24 cellular contexts compared by ENCODE assay signal in genomic region chr11:74846770-74847169, GRCh38.
DNase-seq lines count a peak whose midpoint lies in the region; ATAC-seq, FAIRE-seq and TF ChIP-seq lines count a peak whose summit lies in the region.
"Had no signal": no experiment of that assay in that cellular context is flagged by ENCODE, and none has a peak within 500 bp of the region (broad histone marks: within the 10 kb centered on the region; RNA-seq: fewer than 3 reads in every experiment).

No MANE protein-coding gene starts in this region.

- peak; percentile 79 for FAIRE-seq in endothelial cell of umbilical vein (lab: Jason Lieb, UNC)
- FAIRE-seq in RCC 7860 (lab: Jason Lieb, UNC), result no peak
- FAIRE-seq: A204.1, endometrium, islet of Langerhans had no signal

- H3K36me3 Mint-ChIP-seq in stimulated activated effector memory CD8-positive, alpha-beta T cell treated with anti-CD3 and anti-CD28 coated beads, Interleukin-12 subunit alpha, Interleukin-12 subunit beta, amount 100 ng/mL, for 72 hours, result peaks cover 42% of the 10 kb centered on the region

- DNase-seq in cardiac muscle cell (ENCODE audit: low read depth in 1 of 2, low spot score in 1 of 2) (no peak), cardiac septum (ENCODE audit: low spot score) (no peak), endothelial cell of umbilical vein (ENCODE audit: low read depth, low spot score) (peak; percentile 78), DMS 273 treated with DMSO at 0.1 percent for 48 hours (lab: John Stamatoyannopoulos, UW) (no peak), RCC 7860 (ENCODE audit: low spot score) (no peak), upper lobe of right lung (no peak)
- no peak for DNase-seq in stimulated activated effector memory CD8-positive, alpha-beta T cell treated with anti-CD3 and anti-CD28 coated beads, Interleukin-12 subunit alpha, Interleukin-12 subunit beta, amount 100 ng/mL, for 72 hours (ENCODE audit: low spot score in 2 of 2)
- DNase-seq: activated CD4-positive, alpha-beta T cell treated with anti-CD3 and anti-CD28 coated beads, Interleukin-2, amount 10 ng/mL, durations not matched to agents 24 days and 14 days; activated naive CD4-positive, alpha-beta T cell; activated T-cell treated with anti-CD3 and anti-CD28 coated beads, Interleukin-2, amount 50 U/mL, for 24 hours; DND-41; left lung; mesendoderm; NCI-H1436 treated with DMSO at 0.1 percent for 48 hours; NCI-H446; occipital lobe had no signal

- no peaks in the 10 kb centered on the region for H3K9me1 ChIP-seq in endothelial cell of umbilical vein (replicated peaks; ENCODE audit: control insufficient read depth, extremely low read depth, insufficient read depth, low read length)

- no peaks in the 10 kb centered on the region for H3K9me3 Mint-ChIP-seq in stimulated activated effector memory CD8-positive, alpha-beta T cell treated with anti-CD3 and anti-CD28 coated beads, Interleukin-12 subunit alpha, Interleukin-12 subunit beta, amount 100 ng/mL, for 72 hours
- H3K9me3 Mint-ChIP-seq: activated CD4-positive, alpha-beta T cell treated with anti-CD3 and anti-CD28 coated beads, Interleukin-2, amount 10 ng/mL, durations not matched to agents 24 days and 14 days; activated T-cell treated with anti-CD3 and anti-CD28 coated beads, Interleukin-2, amount 50 U/mL, for 24 hours; stimulated activated naive CD8-positive, alpha-beta T cell treated with anti-CD3 and anti-CD28 coated beads, Interleukin-15, Interleukin-2, amounts not matched to agents 100 ng/mL and 50 ng/mL, for 24 hours had no signal

- H3K27me3 ChIP-seq in cardiac muscle cell (no peaks in the 10 kb centered on the region), endothelial cell of umbilical vein (ENCODE audit: control insufficient read depth in 2 of 2, insufficient read depth in 2 of 2, low read length in 2 of 2) (no peaks in the 10 kb centered on the region), upper lobe of right lung (no peaks in the 10 kb centered on the region)
- H3K27me3 ChIP-seq: breast epithelium, left lung had no signal

- peaks cover 16% of the 10 kb centered on the region for H3K4me1 Mint-ChIP-seq in stimulated activated effector memory CD8-positive, alpha-beta T cell treated with anti-CD3 and anti-CD28 coated beads, Interleukin-12 subunit alpha, Interleukin-12 subunit beta, amount 100 ng/mL, for 72 hours

- dilution Hi-C loops in endothelial cell of umbilical vein (cut with MboI; ENCODE audit: extremely low pct_ligation_motif_present, low sequenced_read_pairs), result no loop called here

- H3K79me2 ChIP-seq in endothelial cell of umbilical vein (ENCODE audit: control insufficient read depth, insufficient read depth, low read length), result no peaks in the 10 kb centered on the region

- H3K4me1 ChIP-seq in cardiac muscle cell (ENCODE audit: low read depth), result no peaks in the 10 kb centered on the region
- peaks cover 12% of the 10 kb centered on the region for H3K4me1 ChIP-seq in endothelial cell of umbilical vein (ENCODE audit: control insufficient read depth, extremely low read depth, insufficient read depth, low read length)
- no peaks in the 10 kb centered on the region for H3K4me1 ChIP-seq in upper lobe of right lung
- H3K4me1 ChIP-seq: breast epithelium, left lung had no signal

- TF ChIP-seq CTCF in cardiac muscle cell (IDR thresholded peaks at IDR 0.05; ENCODE audit: low read depth, low read length) (peak; percentile 16), WI38 (IDR thresholded peaks at IDR 0.05; ENCODE audit: low read depth, low read length) (0 out of 2 replicates have a peak, but pooled peaks have one; percentile 6), endothelial cell of umbilical vein (IDR thresholded peaks at IDR 0.05; ENCODE audit: extremely low read depth in 1 of 2, insufficient read depth in 1 of 2, low read depth in 1 of 2, low read length in 2 of 2) (peak in 1 of 2 donors; percentile 32), upper lobe of right lung (IDR thresholded peaks at IDR 0.05) (no peak)

- POLR2A ChIA-PET in endothelial cell of umbilical vein (lab: Charles Lee), result interaction anchor here (0.6 to 0.7 kb wide), 2 partner anchors 12 to 55 kb away, joined by 3 to 7 read pairs; no protein-coding TSS in a partner anchor

- H3K27ac ChIP-seq in cardiac muscle cell, result no peak overlapping the region
- no peak overlapping the region for H3K27ac ChIP-seq in endothelial cell of umbilical vein (ENCODE audit: insufficient read depth, low read depth, low read length)
- H3K27ac ChIP-seq in upper lobe of right lung, result no peak overlapping the region
- H3K27ac ChIP-seq: breast epithelium, left lung, skin epidermis had no signal

- H3K9me3 ChIP-seq in cardiac muscle cell (ENCODE audit: low read depth), result no peaks in the 10 kb centered on the region
- no peaks in the 10 kb centered on the region for H3K9me3 ChIP-seq in endothelial cell of umbilical vein (replicated peaks; ENCODE audit: control insufficient read depth, insufficient read depth, low read length)
- no peaks in the 10 kb centered on the region for H3K9me3 ChIP-seq in upper lobe of right lung
- H3K9me3 ChIP-seq: breast epithelium, left lung had no signal

- intact Hi-C loops in cardiac septum (cut with DNase I) (no loop called here), endothelial cell of umbilical vein (cut with micrococcal nuclease) (no loop called here), upper lobe of right lung (cut with DNase I) (no loop called here)

- no peak for TF ChIP-seq POLR2A in endothelial cell of umbilical vein (IDR thresholded peaks at IDR 0.05; ENCODE audit: low read depth, low read length)

- H3K36me3 ChIP-seq in cardiac muscle cell (peaks cover 30% of the 10 kb centered on the region), endothelial cell of umbilical vein (ENCODE audit: control insufficient read depth in 2 of 2, extremely low read depth in 1 of 2, insufficient read depth in 2 of 2, low read length in 2 of 2) (peaks cover 5 to 23% of the 10 kb centered on the region in 2 experiments), upper lobe of right lung (peaks cover 30% of the 10 kb centered on the region)

- H4K20me1 ChIP-seq in endothelial cell of umbilical vein (replicated peaks; ENCODE audit: control insufficient read depth, extremely low read depth, insufficient read depth, low read length), result no peaks in the 10 kb centered on the region

- no peak overlapping the region for H3K4me2 ChIP-seq in endothelial cell of umbilical vein (ENCODE audit: insufficient read depth, low read length)

- CTCF ChIA-PET in endothelial cell of umbilical vein (lab: Charles Lee), result interaction anchor here (0.6 to 1.7 kb wide), 15 partner anchors 9 to 354 kb away, joined by 3 to 11 read pairs (median 5); no protein-coding TSS in a partner anchor

- H3K9ac ChIP-seq in endothelial cell of umbilical vein (replicated peaks; ENCODE audit: extremely low read depth, insufficient read depth, low read length), result no peak overlapping the region

- no peak overlapping the region for H2AFZ ChIP-seq in endothelial cell of umbilical vein (ENCODE audit: low read depth, low read length)

- H3K4me3 Mint-ChIP-seq in stimulated activated effector memory CD8-positive, alpha-beta T cell treated with anti-CD3 and anti-CD28 coated beads, Interleukin-12 subunit alpha, Interleukin-12 subunit beta, amount 100 ng/mL, for 72 hours, result no peak overlapping the region
- H3K4me3 Mint-ChIP-seq: activated CD4-positive, alpha-beta T cell treated with anti-CD3 and anti-CD28 coated beads, Interleukin-2, amount 10 ng/mL, durations not matched to agents 24 days and 14 days; activated T-cell treated with anti-CD3 and anti-CD28 coated beads, Interleukin-2, amount 50 U/mL, for 24 hours; B cell; stimulated activated naive CD8-positive, alpha-beta T cell treated with anti-CD3 and anti-CD28 coated beads, Interleukin-15, Interleukin-2, amounts not matched to agents 100 ng/mL and 50 ng/mL, for 24 hours had no signal

- no peak for ATAC-seq in stimulated activated effector memory CD8-positive, alpha-beta T cell treated with anti-CD3 and anti-CD28 coated beads, Interleukin-12 subunit alpha, Interleukin-12 subunit beta, amount 100 ng/mL, for 72 hours
- no peak for ATAC-seq in upper lobe of right lung
- ATAC-seq: left lung had no signal

- no TSS peak for BruUV-seq in endothelial cell of umbilical vein (replicated peaks; lab: Mats Ljungman, UMichigan)

- H3K27ac Mint-ChIP-seq in stimulated activated effector memory CD8-positive, alpha-beta T cell treated with anti-CD3 and anti-CD28 coated beads, Interleukin-12 subunit alpha, Interleukin-12 subunit beta, amount 100 ng/mL, for 72 hours, result peak overlapping the region; percentile 11
- H3K27ac Mint-ChIP-seq: activated CD4-positive, alpha-beta T cell treated with anti-CD3 and anti-CD28 coated beads, Interleukin-2, amount 10 ng/mL, durations not matched to agents 24 days and 14 days; B cell; stimulated activated naive CD8-positive, alpha-beta T cell treated with anti-CD3 and anti-CD28 coated beads, Interleukin-15, Interleukin-2, amounts not matched to agents 100 ng/mL and 50 ng/mL, for 24 hours had no signal

- H3K4me3 ChIP-seq in cardiac muscle cell (no peak overlapping the region), WI38 (ENCODE audit: low read depth, low read length) (no peak overlapping the region), endothelial cell of umbilical vein (replicated peaks in 1 of 3; ENCODE audit: insufficient read depth in 1 of 3, low read depth in 1 of 3, low read length in 3 of 3) (no peak overlapping the region), upper lobe of right lung (no peak overlapping the region)
- H3K4me3 ChIP-seq: breast epithelium, left lung, skin epidermis had no signal

TF ChIP-seq in endothelial cell of umbilical vein, 7 proteins besides CTCF, POLR2A, EP300 and RAD21:
- TF ChIP-seq GATA2 (IDR thresholded peaks at IDR 0.05; ENCODE audit: insufficient read depth, insufficient read length, low read depth, low read length) (no peak), FOS (IDR thresholded peaks at IDR 0.05; ENCODE audit: borderline replicate concordance, insufficient read depth, low read length) (peak; percentile 80), JUN (IDR thresholded peaks at IDR 0.05; ENCODE audit: borderline replicate concordance, insufficient read depth, insufficient read length, low read depth) (peak; percentile 79)
